ENCODE assay signal across 31 cellular contexts in genomic region chr4:47855350-47855749, GRCh38. TPM values are rescaled to one million over a fixed set of nuclear protein-coding genes. Genes with fewer than 3 reads are reported as not detected.
DNase-seq lines count a peak whose midpoint lies in the region; ATAC-seq and TF ChIP-seq lines count a peak whose summit lies in the region.
"Had no signal": no experiment of that assay in that cellular context is flagged by ENCODE, and none has a peak within 500 bp of the region (broad histone marks: within the 10 kb centered on the region; RNA-seq: fewer than 3 reads in every experiment).

No MANE protein-coding gene starts in this region.

- CTCF ChIA-PET in MCF 10A (lab: Yijun Ruan, JAX): interaction anchor here (0.6 to 1.8 kb wide), 3 partner anchors 18 to 186 kb away, joined by 3 to 6 read pairs (median 3); no protein-coding TSS in a partner anchor
- CTCF ChIA-PET in mammary epithelial cell (lab: Charles Lee; ENCODE audit: low non-redundant PET): no interaction called here
- CTCF ChIA-PET in WTC11 (lab: Charles Lee): no interaction called here

- TF ChIP-seq EP300 in upper lobe of left lung (IDR thresholded peaks at IDR 0.05): no peak

- peak overlapping the region; percentile 73 for H3K27ac Mint-ChIP-seq in MCF 10A (ENCODE audit: low read depth, unreplicated experiment)
- no peak overlapping the region for H3K27ac Mint-ChIP-seq in WTC11
- H3K27ac Mint-ChIP-seq: activated CD4-positive, alpha-beta memory T cell treated with anti-CD3 and anti-CD28 coated beads for 36 hours; activated naive CD4-positive, alpha-beta T cell treated with anti-CD3 and anti-CD28 coated beads, Interleukin-2, amount 10 ng/mL, durations not matched to agents 7 days and 5 days; mesothelial cell of epicardium; naive B cell; T-helper 1 cell treated with Interleukin-12 subunit alpha and Interleukin-12 subunit beta and Interleukin-4 antibody, amounts not matched to agents 30 μg/mL and 1 μg/mL, for 36 hours had no signal

- TF ChIP-seq CTCF in MCF 10A (IDR thresholded peaks at IDR 0.05; ENCODE audit: unreplicated experiment): no peak
- no peak for TF ChIP-seq CTCF in mammary epithelial cell (conservative IDR thresholded peaks at IDR 0.05 in 1 of 2, IDR thresholded peaks at IDR 0.05 in 1 of 2; ENCODE audit: extremely low read depth in 1 of 2, insufficient read depth in 1 of 2, low read depth in 1 of 2, low read length in 2 of 2)
- no peak for TF ChIP-seq CTCF in WTC11 (IDR thresholded peaks at IDR 0.05)
- TF ChIP-seq CTCF in upper lobe of left lung (IDR thresholded peaks at IDR 0.05): no peak

- peaks cover 10% of the 10 kb centered on the region for H3K9me3 Mint-ChIP-seq in MCF 10A (ENCODE audit: unreplicated experiment)
- H3K9me3 Mint-ChIP-seq in WTC11: no peaks in the 10 kb centered on the region
- H3K9me3 Mint-ChIP-seq: activated CD4-positive, alpha-beta memory T cell treated with anti-CD3 and anti-CD28 coated beads for 36 hours; activated naive CD4-positive, alpha-beta T cell treated with anti-CD3 and anti-CD28 coated beads, Interleukin-2, amount 10 ng/mL, durations not matched to agents 7 days and 5 days; naive B cell; T-helper 1 cell treated with Interleukin-12 subunit alpha and Interleukin-12 subunit beta and Interleukin-4 antibody, amounts not matched to agents 30 μg/mL and 1 μg/mL, for 36 hours had no signal

- POLR2A ChIA-PET in MCF 10A (lab: Yijun Ruan, JAX) (interaction anchor here (1.6 kb wide), 1 partner anchor 58 kb away, joined by 4 read pairs; no protein-coding TSS in a partner anchor), WTC11 (lab: Charles Lee) (no interaction called here)

- H3K9me3 ChIP-seq in mammary epithelial cell (replicated peaks; ENCODE audit: insufficient read depth, low read length) (no peaks in the 10 kb centered on the region), upper lobe of left lung (no peaks in the 10 kb centered on the region)
- H3K9me3 ChIP-seq: BLaER1 treated with 17β-estradiol and CSF1 and Interleukin-3, amounts not matched to agents 10 nM and 100 nM; neutrophil; prostate gland; sigmoid colon had no signal

- no peak overlapping the region for H3K4me2 ChIP-seq in mammary epithelial cell (ENCODE audit: insufficient read depth, low read depth, low read length)
- H3K4me2 ChIP-seq: BLaER1 treated with 17β-estradiol and CSF1 and Interleukin-3, amounts not matched to agents 10 nM and 100 nM had no signal

- H4K20me1 ChIP-seq in mammary epithelial cell (ENCODE audit: insufficient read depth, low read length): no peaks in the 10 kb centered on the region

- no peaks in the 10 kb centered on the region for H3K27me3 Mint-ChIP-seq in MCF 10A (ENCODE audit: insufficient read depth, unreplicated experiment)
- no peaks in the 10 kb centered on the region for H3K27me3 Mint-ChIP-seq in WTC11 (ENCODE audit: low read depth)
- H3K27me3 Mint-ChIP-seq: activated CD4-positive, alpha-beta memory T cell treated with anti-CD3 and anti-CD28 coated beads for 36 hours; activated naive CD4-positive, alpha-beta T cell treated with anti-CD3 and anti-CD28 coated beads, Interleukin-2, amount 10 ng/mL, durations not matched to agents 7 days and 5 days; naive B cell had no signal

- WGBS in mammary epithelial cell (ENCODE audit: low coverage, missing lambda C conversion rate): 100% methylated on average over 2 of the region's 2 CpGs
- WGBS in upper lobe of left lung, 2 donors: 94% methylated on average over 2 of the region's 2 CpGs

- H3K27me3 ChIP-seq in mammary epithelial cell (ENCODE audit: insufficient read depth, low read length): no peaks in the 10 kb centered on the region
- no peaks in the 10 kb centered on the region for H3K27me3 ChIP-seq in upper lobe of left lung
- H3K27me3 ChIP-seq: BLaER1 treated with 17β-estradiol and CSF1 and Interleukin-3, amounts not matched to agents 10 nM and 100 nM; neutrophil; sigmoid colon had no signal

- ATAC-seq in WTC11 (no peak), GM18498 (IDR thresholded peaks at IDR 0.05; ENCODE audit: unreplicated experiment) (no peak), upper lobe of left lung (ENCODE audit: low FRiP score in 2 of 2) (no peak)
- ATAC-seq: activated CD4-positive, CD25-positive, alpha-beta regulatory T cell treated with anti-CD3 and anti-CD28 coated beads, Interleukin-2, amount 50 U/mL, for 24 hours; esophagus mucosa; GM12878; left ventricle myocardium superior had no signal

- H3K4me3 Mint-ChIP-seq in MCF 10A (ENCODE audit: unreplicated experiment): no peak overlapping the region
- H3K4me3 Mint-ChIP-seq in WTC11: no peak overlapping the region
- H3K4me3 Mint-ChIP-seq: activated CD4-positive, alpha-beta memory T cell treated with anti-CD3 and anti-CD28 coated beads for 36 hours; activated naive CD4-positive, alpha-beta T cell treated with anti-CD3 and anti-CD28 coated beads, Interleukin-2, amount 10 ng/mL, durations not matched to agents 7 days and 5 days; mesothelial cell of epicardium; naive B cell; T-helper 1 cell treated with Interleukin-12 subunit alpha and Interleukin-12 subunit beta and Interleukin-4 antibody, amounts not matched to agents 30 μg/mL and 1 μg/mL, for 36 hours had no signal

- no peak overlapping the region for H3K9ac ChIP-seq in mammary epithelial cell (ENCODE audit: insufficient read depth, low read length)
- H3K9ac ChIP-seq: BLaER1 treated with 17β-estradiol and CSF1 and Interleukin-3, amounts not matched to agents 10 nM and 100 nM had no signal

- peaks cover 11% of the 10 kb centered on the region for H3K4me1 ChIP-seq in mammary epithelial cell (ENCODE audit: insufficient read depth, low read length)
- H3K4me1 ChIP-seq in upper lobe of left lung: no peaks in the 10 kb centered on the region

- H3K36me3 Mint-ChIP-seq in MCF 10A (ENCODE audit: insufficient read depth, unreplicated experiment) (peaks cover 46% of the 10 kb centered on the region), WTC11 (peaks cover 21% of the 10 kb centered on the region)

- H3K36me3 ChIP-seq in mammary epithelial cell (ENCODE audit: insufficient read depth, low read length): peaks cover 13% of the 10 kb centered on the region
- peaks cover 0 to 18% (median 0%) of the 10 kb centered on the region in 4 donors for H3K36me3 ChIP-seq in upper lobe of left lung
- H3K36me3 ChIP-seq: prostate gland had no signal

- intact Hi-C loops in MCF 10A (cut with micrococcal nuclease): no loop called here
- intact Hi-C loops in mammary epithelial cell (cut with micrococcal nuclease): no loop called here

- peaks cover 42% of the 10 kb centered on the region for H3K4me1 Mint-ChIP-seq in MCF 10A (ENCODE audit: insufficient read depth, unreplicated experiment)
- H3K4me1 Mint-ChIP-seq in WTC11: no peaks in the 10 kb centered on the region
- H3K4me1 Mint-ChIP-seq: activated naive CD4-positive, alpha-beta T cell treated with anti-CD3 and anti-CD28 coated beads, Interleukin-2, amount 10 ng/mL, durations not matched to agents 7 days and 5 days had no signal

- H3K79me2 ChIP-seq in mammary epithelial cell (ENCODE audit: insufficient read depth, low read length): peaks cover 3% of the 10 kb centered on the region

- no peak overlapping the region for H3K4me3 ChIP-seq in mammary epithelial cell (replicated peaks in 1 of 3; ENCODE audit: insufficient read depth in 1 of 3, low read depth in 2 of 3, low read length in 3 of 3)
- no peak overlapping the region for H3K4me3 ChIP-seq in upper lobe of left lung
- H3K4me3 ChIP-seq: BLaER1 treated with 17β-estradiol and CSF1 and Interleukin-3, amounts not matched to agents 10 nM and 100 nM; GM12878; prostate gland; sigmoid colon had no signal

- no peak for TF ChIP-seq POLR2A in upper lobe of left lung (IDR thresholded peaks at IDR 0.05)

- H3K27ac ChIP-seq in mammary epithelial cell (ENCODE audit: insufficient read depth, low read depth, low read length): no peak overlapping the region
- H3K27ac ChIP-seq in upper lobe of left lung: no peak overlapping the region
- H3K27ac ChIP-seq: BLaER1 treated with 17β-estradiol and CSF1 and Interleukin-3, amounts not matched to agents 10 nM and 100 nM; neutrophil; prostate gland had no signal

- BruUV-seq in MCF 10A (replicated peaks; lab: Mats Ljungman, UMichigan) (no TSS peak), mammary epithelial cell (replicated peaks; lab: Mats Ljungman, UMichigan) (no TSS peak)

- DNase-seq in MCF 10A (ENCODE audit: unreplicated experiment) (peak; percentile 16), mammary epithelial cell (no peak), LHCN-M2 (ENCODE audit: low read depth) (peak; percentile 54), fibroblast of the conjunctiva (ENCODE audit: low read depth) (peak; percentile 92), WTC11 (ENCODE audit: low spot score) (no peak), cortex of kidney (lab: John Stamatoyannopoulos, UW) (no peak), upper lobe of left lung (no peak)
- DNase-seq: activated CD4-positive, alpha-beta memory T cell treated with anti-CD3 and anti-CD28 coated beads for 36 hours; activated CD8-positive, alpha-beta memory T cell treated with anti-CD3 and anti-CD28 coated beads, Interleukin-2, amount 50 U/mL, for 4 hours; activated naive CD4-positive, alpha-beta T cell treated with anti-CD3 and anti-CD28 coated beads, Interleukin-2, amount 10 ng/mL, durations not matched to agents 7 days and 5 days; anterior cingulate cortex; caudate nucleus; COR-L47; islet precursor cell; left ventricle myocardium superior; naive B cell; NCI-H1092; NCI-H187 treated with DMSO at 0.1 percent for 48 hours; NCI-H69; RPMI8226; sigmoid colon; stimulated activated naive CD4-positive, alpha-beta T cell treated with Interleukin-2 at 50 U/mL for 16 hours had no signal

- no peak overlapping the region for H2AFZ ChIP-seq in mammary epithelial cell (ENCODE audit: low read depth, low read length)

- dilution Hi-C loops in mammary epithelial cell (cut with HindIII; ENCODE audit: low sequenced_read_pairs): no loop called here

- in situ Hi-C loops in mammary epithelial cell (cut with MboI; ENCODE audit: low sequenced_read_pairs in 2 of 2): no loop called here

TF ChIP-seq in WTC11, 78 proteins besides CTCF, POLR2A, EP300 and RAD21 (continues in another document):
- no peak for TF ChIP-seq NFYB (CRISPR knock-in tag; conservative IDR thresholded peaks at IDR 0.05; ENCODE audit: low read depth)
- TF ChIP-seq TP53 (CRISPR knock-in tag; IDR thresholded peaks at IDR 0.05): no peak
- no peak for TF ChIP-seq ZNF317 (CRISPR knock-in tag; IDR thresholded peaks at IDR 0.05; ENCODE audit: borderline replicate concordance, low read depth)

RNA-seq across cellular contexts. Expression of gene CORIN, which starts 17.5 kb away (rescaled TPM):
- total RNA-seq in MCF 10A (2022) (0.44 and 1.0 TPM in 2 replicates), mammary epithelial cell (under 1 TPM; 0.19 to 0.33 TPM), LHCN-M2 (2014; rRNA removed) (0.77 and 1.2 TPM in 2 replicates), WTC11 (2021) (0.14 to 0.33 TPM (median 0.25 TPM) in 3 replicates), upper lobe of left lung (1 to 10 TPM in 4 of 6 donors, under 1 TPM in 2; 0.55 to 9.4 (median 2.4) TPM)
- polyA plus RNA-seq in mammary epithelial cell: 0.05 TPM
- polyA minus RNA-seq in mammary epithelial cell: not detected
- polyA plus RNA-seq in LHCN-M2 (2012): 2.3 TPM

RNA-seq across cellular contexts. Expression of gene NFXL1, which starts 59.0 kb away (rescaled TPM):
- total RNA-seq in MCF 10A (2022) (52.4 and 53.0 TPM in 2 replicates), mammary epithelial cell (10 to 100 TPM; 15.8 to 20.9 TPM), LHCN-M2 (2014; rRNA removed) (8.1 TPM in 2 replicates), WTC11 (2021) (30.1 to 32.8 TPM (median 30.2 TPM) in 3 replicates), upper lobe of left lung (10 to 100 TPM in 4 of 6 donors, 1 to 10 TPM in 2; 5.0 to 23.4 (median 10.6) TPM)
- polyA plus RNA-seq in mammary epithelial cell: 12.1 TPM
- polyA minus RNA-seq in mammary epithelial cell: 52.7 TPM
- 2.9 TPM for polyA plus RNA-seq in LHCN-M2 (2012)

Comparison
In these comparisons a context has a peak if more than half of its experiments do, and no peak if none do; other contexts are left out.
1. DNase-seq: peak in MCF 10A (single experiment), LHCN-M2 (single experiment) and fibroblast of the conjunctiva (single experiment); none in mammary epithelial cell (single experiment), WTC11 (single experiment), cortex of kidney (single experiment) and upper lobe of left lung (0 of 2).